ENCODE assay signal across 9 cellular contexts in genomic region chr12:45217846-45218245, GRCh38. TPM values are rescaled to one million over a fixed set of nuclear protein-coding genes. Genes with fewer than 3 reads are reported as not detected.
DNase-seq lines count a peak whose midpoint lies in the region; ATAC-seq, FAIRE-seq and TF ChIP-seq lines count a peak whose summit lies in the region.
"Had no signal": no experiment of that assay in that cellular context is flagged by ENCODE, and none has a peak within 500 bp of the region (broad histone marks: within the 10 kb centered on the region; RNA-seq: fewer than 3 reads in every experiment).

No MANE protein-coding gene starts in this region.

- H4K8ac ChIP-seq in H1 (ENCODE audit: extremely low read depth, insufficient read depth, low read length) = no peak overlapping the region

- H3K36me3 ChIP-seq in H1 (ENCODE audit: control insufficient read depth in 2 of 4, insufficient read depth in 4 of 4, low read length in 3 of 4) (no peaks in the 10 kb centered on the region; a peak in 1 of 8 replicates), osteoblast (ENCODE audit: insufficient read depth, low read length) (no peaks in the 10 kb centered on the region)

- BruUV-seq in Calu3 (replicated peaks; lab: Mats Ljungman, UMichigan) = TSS peak; percentile 26

- TF ChIP-seq CTCF in Calu3 (IDR thresholded peaks at IDR 0.05; ENCODE audit: unreplicated experiment) (no peak), NB4 (IDR thresholded peaks at IDR 0.05; ENCODE audit: low read depth, low read length) (no peak), H1 (IDR thresholded peaks at IDR 0.05; ENCODE audit: control extremely low read depth in 1 of 3, insufficient read depth in 1 of 3, low read depth in 1 of 3, low read length in 3 of 3) (no peak), osteoblast (IDR thresholded peaks at IDR 0.05; ENCODE audit: extremely low read depth, low read depth, low read length) (no peak)

- no peaks in the 10 kb centered on the region for H3K27me3 Mint-ChIP-seq in Calu3 (ENCODE audit: unreplicated experiment)

- H2BK20ac ChIP-seq in H1 (ENCODE audit: low read length) = no peak overlapping the region

- no peak overlapping the region for H3K23ac ChIP-seq in H1 (ENCODE audit: insufficient read length)

- peak overlapping the region; percentile 27 for H3K27ac Mint-ChIP-seq in Calu3 (ENCODE audit: unreplicated experiment)

- CTCF ChIA-PET in Calu3 (lab: Charles Lee) = interaction anchor here (0.9 kb wide), 1 partner anchor 51 kb away, joined by 3 read pairs; no protein-coding TSS in a partner anchor
- CTCF ChIA-PET in H1 (lab: Charles Lee; ENCODE audit: partially characterized antibody) = interaction anchor here (0.7 to 2.0 kb wide), 8 partner anchors 9 to 511 kb away, joined by 3 to 10 read pairs (median 4); no protein-coding TSS in a partner anchor

- H3K4me1 ChIP-seq in H1 (replicated peaks in 1 of 4; ENCODE audit: control insufficient read depth in 3 of 4, insufficient read depth in 4 of 4, low read length in 3 of 4) = peaks cover 0 to 21% (median 13%) of the 10 kb centered on the region in 4 experiments; a peak in 5 of 7 replicates
- peaks cover 4% of the 10 kb centered on the region for H3K4me1 ChIP-seq in osteoblast (ENCODE audit: insufficient read depth, low read length)

- no peak for TF ChIP-seq RAD21 in H1 (IDR thresholded peaks at IDR 0.05 in 1 of 2, conservative IDR thresholded peaks at IDR 0.05 in 1 of 2; ENCODE audit: low read depth in 2 of 2, low read length in 2 of 2)

- H3K9me3 ChIP-seq in H1 (ENCODE audit: insufficient read depth in 2 of 2, low read depth in 1 of 2, low read length in 1 of 2) (no peaks in the 10 kb centered on the region), osteoblast (ENCODE audit: low read depth, low read length) (no peaks in the 10 kb centered on the region)

- H3K27me3 ChIP-seq in H1 (replicated peaks in 1 of 4; ENCODE audit: control insufficient read depth in 3 of 4, extremely low read depth in 1 of 4, insufficient read depth in 3 of 4, low read length in 3 of 4) = no peaks in the 10 kb centered on the region
- no peaks in the 10 kb centered on the region for H3K27me3 ChIP-seq in osteoblast (ENCODE audit: insufficient read depth, low read length)

- no peak overlapping the region for H2BK15ac ChIP-seq in H1 (ENCODE audit: low read length)

- no peak overlapping the region for H2BK120ac ChIP-seq in H1 (replicated peaks; ENCODE audit: low read depth, low read length)

- H4K20me1 ChIP-seq in H1 (replicated peaks in 1 of 2; ENCODE audit: control insufficient read depth in 1 of 2, insufficient read depth in 2 of 2, low read length in 2 of 2) = no peaks in the 10 kb centered on the region
- H4K20me1 ChIP-seq in osteoblast (ENCODE audit: insufficient read depth, low read length) = peaks cover 11% of the 10 kb centered on the region

- H3K27ac ChIP-seq in H1 (ENCODE audit: low read depth, low read length) (no peak overlapping the region), osteoblast (ENCODE audit: low read depth, low read length) (peak overlapping the region; percentile 87)

- no peak for ATAC-seq in HG02981 (IDR thresholded peaks at IDR 0.05; ENCODE audit: unreplicated experiment)
- no peak for ATAC-seq in GM18511 (IDR thresholded peaks at IDR 0.05; ENCODE audit: unreplicated experiment)
- no peak for ATAC-seq in esophagus mucosa

- no peak overlapping the region for H3K4ac ChIP-seq in H1 (replicated peaks; ENCODE audit: insufficient read length, low read depth, low read length)

- H3K4me3 ChIP-seq in NB4 (ENCODE audit: low read depth, low read length) (peak overlapping the region; percentile 76), H1 (ENCODE audit: extremely low read depth in 1 of 4, insufficient read depth in 2 of 4, low read depth in 3 of 4, low read length in 4 of 4) (peak overlapping the region in 2 of 4 experiments; percentile 94 to 98; a peak in 2 of 8 replicates), osteoblast (ENCODE audit: insufficient read depth, low read length) (peak overlapping the region; percentile 90)

- no peaks in the 10 kb centered on the region; the same call in 1 of the 2 replicates for H3K79me1 ChIP-seq in H1 (ENCODE audit: low read depth, low read length)

- H2AFZ ChIP-seq in H1 (ENCODE audit: low read length) (no peak overlapping the region), osteoblast (ENCODE audit: low read length) (no peak overlapping the region)

- H3K79me2 ChIP-seq in H1 (ENCODE audit: control insufficient read depth in 1 of 2, insufficient read depth in 2 of 2, low read length in 2 of 2) = peaks cover 9 to 58% of the 10 kb centered on the region in 2 experiments
- H3K79me2 ChIP-seq in osteoblast (ENCODE audit: insufficient read depth, low read length) = peaks cover 67% of the 10 kb centered on the region

- POLR2A ChIA-PET in H1 (lab: Charles Lee; ENCODE audit: partially characterized antibody) = interaction anchor here (0.7 to 7.5 kb wide), 5 partner anchors 11 to 47 kb away, joined by 3 to 75 read pairs (median 4); no protein-coding TSS in a partner anchor

- no peak overlapping the region for H3K56ac ChIP-seq in H1 (replicated peaks; ENCODE audit: insufficient read length, low read depth, low read length)

- H2BK5ac ChIP-seq in H1 (ENCODE audit: low read depth, low read length) = no peak overlapping the region

- no peak overlapping the region for H3K18ac ChIP-seq in H1 (ENCODE audit: extremely low read depth, low read length)

- H3K9me3 Mint-ChIP-seq in Calu3 (ENCODE audit: low read depth, unreplicated experiment) = no peaks in the 10 kb centered on the region

- WGBS in H1 (ENCODE audit: extremely low coverage in 1 of 2, insufficient coverage in 1 of 2, insufficient read length in 1 of 2, insufficient replicate concordance in 2 of 2, low coverage in 1 of 2, low lambda C conversion rate in 2 of 2, missing lambda C conversion rate in 1 of 2), 2 experiments = 97% methylated on average over 2 of the region's 2 CpGs; no CpG with 5 or more reads in 1 of the 2 experiments

- H3K4me2 ChIP-seq in H1 (ENCODE audit: insufficient read depth in 1 of 2, low read depth in 2 of 2, low read length in 2 of 2) = peak overlapping the region; percentile 94 to 98
- peak overlapping the region; percentile 99 for H3K4me2 ChIP-seq in osteoblast (ENCODE audit: insufficient read depth, low read length)

- H2AK5ac ChIP-seq in H1 (ENCODE audit: low read depth, low read length) = no peak overlapping the region

- peaks cover 4% of the 10 kb centered on the region for H3K23me2 ChIP-seq in H1 (ENCODE audit: low read depth, low read length)

- no peak for TF ChIP-seq POLR2A in NB4 (IDR thresholded peaks at IDR 0.05; ENCODE audit: extremely low read depth, insufficient read length)
- no peak for TF ChIP-seq POLR2A in H1 (IDR thresholded peaks at IDR 0.05; ENCODE audit: control extremely low read depth in 1 of 2, low read depth in 2 of 2, low read length in 2 of 2)

- intact Hi-C loops in Calu3 (cut with micrococcal nuclease; ENCODE audit: unreplicated experiment) = loop anchor here (5.0 kb wide), 1 partner anchor 46 kb away; no protein-coding TSS in a partner anchor

- H3K4me1 Mint-ChIP-seq in Calu3 (ENCODE audit: low read depth, unreplicated experiment) = peaks cover 9% of the 10 kb centered on the region

- H3K4me3 Mint-ChIP-seq in Calu3 (ENCODE audit: low read depth, unreplicated experiment) = peak overlapping the region; percentile 86

- no peak for FAIRE-seq in H1 (lab: Jason Lieb, UNC)

- H4K91ac ChIP-seq in H1 (replicated peaks; ENCODE audit: insufficient read length, low read length) = no peak overlapping the region

- no peak overlapping the region for H3K14ac ChIP-seq in H1 (ENCODE audit: insufficient read length)

- H3K9ac ChIP-seq in H1 (replicated peaks in 1 of 4; ENCODE audit: extremely low read depth in 1 of 4, low read depth in 3 of 4, low read length in 3 of 4) = no peak overlapping the region

- DNase-seq in Calu3 = no peak
- DNase-seq in NB4 (ENCODE audit: low read depth) = no peak
- DNase-seq in H1 (ENCODE audit: low read depth in 1 of 2, low spot score in 2 of 2) = no peak
- DNase-seq in osteoblast (ENCODE audit: insufficient read length, low spot score, missing footprints) = no peak
- no peak for DNase-seq in NCI-H2081 treated with DMSO at 0.1 percent for 48 hours (lab: John Stamatoyannopoulos, UW)
- DNase-seq: MV-4-11 had no signal

- no peak overlapping the region for H2BK12ac ChIP-seq in H1 (ENCODE audit: low read depth, low read length)

- peaks cover 22% of the 10 kb centered on the region for H3K36me3 Mint-ChIP-seq in Calu3 (ENCODE audit: insufficient read depth, unreplicated experiment)

- no peak for TF ChIP-seq EP300 in H1 (IDR thresholded peaks at IDR 0.05; ENCODE audit: borderline replicate concordance in 1 of 2, low read depth in 2 of 2, low read length in 2 of 2)

- H4K5ac ChIP-seq in H1 (ENCODE audit: insufficient read length, low read depth, low read length) = no peak overlapping the region

TF ChIP-seq in H1, 55 proteins besides CTCF, POLR2A, EP300 and RAD21:
- TF ChIP-seq NANOG (IDR thresholded peaks at IDR 0.05; ENCODE audit: insufficient read depth, low read depth, low read length, poor library complexity, severe bottlenecking) (no peak), JUND (IDR thresholded peaks at IDR 0.05; ENCODE audit: low read length) (no peak), ZNF274 (IDR thresholded peaks at IDR 0.05; ENCODE audit: borderline replicate concordance, extremely low read depth, low read length) (no peak), ASH2L (IDR thresholded peaks at IDR 0.05; ENCODE audit: low read length) (no peak), CTBP2 (IDR thresholded peaks at IDR 0.05; ENCODE audit: borderline replicate concordance, insufficient read depth, insufficient read length, low read length) (no peak), SP2 (IDR thresholded peaks at IDR 0.05; ENCODE audit: low read length) (no peak), SIX5 (IDR thresholded peaks at IDR 0.05; ENCODE audit: low read depth, low read length) (no peak)

RNA-seq across cellular contexts. Expression of gene ANO6, which starts 2.0 kb away (rescaled TPM):
- total RNA-seq in Calu3 (2022) = 28.8 and 34.2 TPM in 2 replicates
- 37.6 and 39.7 TPM in 2 replicates for total RNA-seq in H1 (2021; fragmentation: NEBNext Ultra II Directional; extraction: Animal tissue kit (Norgen Biotek cat#: 25700))
- 11.9 and 15.1 TPM in 2 replicates for polyA plus RNA-seq in H1 (2011; rRNA removed)
- polyA plus RNA-seq in H1 (2011; cell fraction: cytosol; rRNA removed) = 18.0 TPM
- 12.8 TPM for polyA plus RNA-seq in H1 (2011; cell fraction: nucleus; rRNA removed)
- 15.8 to 30.8 TPM (median 22.2 TPM) in 4 replicates for polyA plus RNA-seq in H1 (2012, experiment 1 of 2)
- polyA plus RNA-seq in H1 (2012, experiment 2 of 2) = 1.5 TPM
- polyA plus RNA-seq in H1 (2013, experiment 1 of 2) = 50.1 TPM
- polyA plus RNA-seq in H1 (2013, experiment 2 of 2) = 55.0 TPM
- 40.5 and 51.2 TPM in 2 replicates for polyA minus RNA-seq in H1 (2011; rRNA and poly(A)+ RNA removed)
- polyA minus RNA-seq in H1 (2011; cell fraction: cytosol; rRNA and poly(A)+ RNA removed) = 23.3 TPM
- 48.0 TPM for polyA minus RNA-seq in H1 (2011; cell fraction: nucleus; rRNA and poly(A)+ RNA removed)
- 49.9 and 53.3 TPM in 2 replicates for total RNA-seq in osteoblast
- total RNA-seq in esophagus mucosa = 13.2 TPM
